ENCODE assay signal across 8 cellular contexts in the genomic region with DNA sequence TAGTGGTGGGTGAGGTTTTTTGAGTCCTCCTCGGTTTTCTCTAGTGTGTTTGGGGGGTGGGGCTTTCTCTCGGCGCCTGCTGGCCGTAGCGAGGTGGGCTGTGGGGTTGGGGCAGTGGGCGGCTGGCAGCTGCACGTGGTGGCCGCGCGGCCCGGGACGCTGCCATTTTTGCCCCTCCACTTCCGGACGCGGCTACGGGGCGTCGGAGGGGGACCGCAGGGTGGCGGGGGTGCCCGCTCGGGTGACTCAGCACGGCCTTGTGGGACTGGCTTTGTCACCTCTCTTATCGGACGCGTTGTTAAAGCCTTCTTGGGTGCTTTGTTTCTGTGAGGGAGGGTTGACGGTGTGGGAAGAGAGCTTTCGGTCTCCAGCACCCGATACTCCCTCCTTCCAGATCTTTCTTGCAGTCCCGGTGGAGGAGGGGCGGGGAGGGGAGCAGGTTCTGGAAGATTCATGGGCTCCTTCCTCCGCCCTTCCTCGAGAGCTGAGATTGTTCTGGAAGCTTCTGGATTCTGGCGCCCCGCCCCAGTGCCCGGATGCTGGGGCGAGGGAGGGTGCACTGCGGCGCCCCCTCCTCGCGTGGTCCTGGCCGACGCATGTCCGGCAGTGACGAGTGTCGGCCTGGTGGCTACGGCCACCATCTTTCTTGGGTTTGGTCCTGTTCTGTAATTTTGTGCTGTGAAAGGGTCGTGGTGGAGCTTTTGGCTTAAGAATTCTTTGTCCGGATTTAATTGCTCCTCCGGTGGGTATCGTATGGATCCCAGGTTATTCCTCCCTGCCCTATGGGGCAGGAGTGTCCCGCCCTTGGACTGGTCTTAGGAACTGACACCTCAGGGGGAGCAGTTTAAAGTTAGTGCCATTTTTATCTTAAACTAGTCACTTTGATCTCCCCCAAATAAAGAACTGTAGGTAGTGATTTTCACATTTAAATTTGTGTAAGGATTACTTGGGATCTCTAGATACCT. TPM values are rescaled to one million over a fixed set of nuclear protein-coding genes. Genes with fewer than 3 reads are reported as not detected.
DNase-seq lines count a peak whose midpoint lies in the region; ATAC-seq and TF ChIP-seq lines count a peak whose summit lies in the region.

No MANE protein-coding gene starts in this region.

- CTCF ChIA-PET in HEK293 (lab: Yijun Ruan, JAX): interaction anchor here (0.7 to 5.6 kb wide), 9 partner anchors 9 to 151 kb away, joined by 3 to 70 read pairs (median 5); a partner anchor contains a TSS
- CTCF ChIA-PET in activated CD8-positive, alpha-beta T cell treated with anti-CD3 and anti-CD28 coated beads for 36 hours (lab: Charles Lee): interaction anchor here (0.8 to 7.3 kb wide), 7 partner anchors 10 to 79 kb away, joined by 3 to 47 read pairs (median 4); a partner anchor contains a TSS

- peaks cover 3% of the 10 kb centered on the region for H3K27me3 Mint-ChIP-seq in activated CD8-positive, alpha-beta T cell treated with anti-CD3 and anti-CD28 coated beads for 36 hours
- no peaks in the 10 kb centered on the region for H3K27me3 Mint-ChIP-seq in memory B cell

- peaks cover 60% of the 10 kb centered on the region for H3K36me3 Mint-ChIP-seq in activated CD8-positive, alpha-beta T cell treated with anti-CD3 and anti-CD28 coated beads for 36 hours (ENCODE audit: low read depth)
- peaks cover 25% of the 10 kb centered on the region for H3K36me3 Mint-ChIP-seq in memory B cell

- H3K27ac ChIP-seq in HEK293 (ENCODE audit: extremely low read depth, low read depth, low read length): peak overlapping the region; percentile 71

- intact Hi-C loops in activated CD8-positive, alpha-beta T cell treated with anti-CD3 and anti-CD28 coated beads for 36 hours (cut with micrococcal nuclease): no loop called here

- no peaks in the 10 kb centered on the region for H3K4me1 ChIP-seq in HEK293 (ENCODE audit: control insufficient read depth, insufficient read depth, low read length)

- peaks cover 27 to 51% of the 10 kb centered on the region in 2 experiments for H3K36me3 ChIP-seq in HEK293 (ENCODE audit: control insufficient read depth in 2 of 2, insufficient read depth in 1 of 2, low read length in 2 of 2)

- no peak; the same call in 1 of the 2 replicates for TF ChIP-seq CTCF in HEK293 (tag by site-specific recombination; IDR thresholded peaks at IDR 0.05)
- no peak for TF ChIP-seq CTCF in activated CD8-positive, alpha-beta T cell treated with anti-CD3 and anti-CD28 coated beads for 36 hours (IDR thresholded peaks at IDR 0.05)

- no peaks in the 10 kb centered on the region for H3K9me3 ChIP-seq in HEK293 (ENCODE audit: control insufficient read depth, insufficient read depth, low read depth, low read length)

- peak overlapping the region; percentile 100 for H3K4me3 Mint-ChIP-seq in activated CD8-positive, alpha-beta T cell treated with anti-CD3 and anti-CD28 coated beads for 36 hours
- peak overlapping the region; percentile 98 for H3K4me3 Mint-ChIP-seq in memory B cell

- peak; percentile 21 for DNase-seq in GF-D8 (lab: John Stamatoyannopoulos, UW)
- peak; percentile 44 to 51 for DNase-seq in NCI-H1930 (lab: John Stamatoyannopoulos, UW)
- peak; percentile 91 for DNase-seq in activated CD8-positive, alpha-beta T cell treated with anti-CD3 and anti-CD28 coated beads for 36 hours
- peak; percentile 87 for DNase-seq in effector CD4-positive, alpha-beta T cell
- DNase-seq in memory B cell (ENCODE audit: low spot score in 2 of 2): peak; percentile 71 to 76
- peak; percentile 76 to 84 (median 80) for DNase-seq in stimulated activated CD4-positive, alpha-beta T cell treated with anti-CD3 and anti-CD28 coated beads, TNF-alpha, amount 100 ng/mL, for 48 hours (ENCODE audit: low read depth in 3 of 3)
- no peak for DNase-seq in NCI-H2107 treated with DMSO at 0.1 percent for 48 hours (lab: John Stamatoyannopoulos, UW; ENCODE audit: unreplicated experiment)

- peak overlapping the region; percentile 66 for H3K4me3 ChIP-seq in HEK293 (ENCODE audit: low read depth, low read length)

- no peaks in the 10 kb centered on the region for H3K9me3 Mint-ChIP-seq in activated CD8-positive, alpha-beta T cell treated with anti-CD3 and anti-CD28 coated beads for 36 hours
- no peaks in the 10 kb centered on the region for H3K9me3 Mint-ChIP-seq in memory B cell

- H3K4me1 Mint-ChIP-seq in activated CD8-positive, alpha-beta T cell treated with anti-CD3 and anti-CD28 coated beads for 36 hours (ENCODE audit: low read depth): peaks cover 44% of the 10 kb centered on the region
- H3K4me1 Mint-ChIP-seq in memory B cell: peaks cover 31% of the 10 kb centered on the region

- ATAC-seq in activated CD8-positive, alpha-beta T cell treated with anti-CD3 and anti-CD28 coated beads for 36 hours: peak; percentile 47
- peak; percentile 50 for ATAC-seq in memory B cell (ENCODE audit: low read depth)

- POLR2A ChIA-PET in HEK293 (lab: Yijun Ruan, JAX): interaction anchor here (0.7 to 5.1 kb wide), 40 partner anchors 8 to 1188 kb away, joined by 3 to 131 read pairs (median 6); a partner anchor contains a TSS
- POLR2A ChIA-PET in activated CD8-positive, alpha-beta T cell treated with anti-CD3 and anti-CD28 coated beads for 36 hours (lab: Charles Lee): interaction anchor here (0.7 to 10.9 kb wide), 38 partner anchors 9 to 1463 kb away, joined by 3 to 486 read pairs (median 5); a partner anchor contains a TSS

- peak overlapping the region; percentile 100 for H3K27ac Mint-ChIP-seq in activated CD8-positive, alpha-beta T cell treated with anti-CD3 and anti-CD28 coated beads for 36 hours
- peak overlapping the region; percentile 99 for H3K27ac Mint-ChIP-seq in memory B cell

TF ChIP-seq in HEK293, 187 proteins besides CTCF, POLR2A, EP300 and RAD21 (continues in another document):
- no peak for TF ChIP-seq ZNF133 (tag by site-specific recombination; IDR thresholded peaks at IDR 0.05)
- TF ChIP-seq EGR2 (tag by site-specific recombination; IDR thresholded peaks at IDR 0.05; ENCODE audit: low read depth): peak; percentile 77
- TF ChIP-seq, protein P1, sequence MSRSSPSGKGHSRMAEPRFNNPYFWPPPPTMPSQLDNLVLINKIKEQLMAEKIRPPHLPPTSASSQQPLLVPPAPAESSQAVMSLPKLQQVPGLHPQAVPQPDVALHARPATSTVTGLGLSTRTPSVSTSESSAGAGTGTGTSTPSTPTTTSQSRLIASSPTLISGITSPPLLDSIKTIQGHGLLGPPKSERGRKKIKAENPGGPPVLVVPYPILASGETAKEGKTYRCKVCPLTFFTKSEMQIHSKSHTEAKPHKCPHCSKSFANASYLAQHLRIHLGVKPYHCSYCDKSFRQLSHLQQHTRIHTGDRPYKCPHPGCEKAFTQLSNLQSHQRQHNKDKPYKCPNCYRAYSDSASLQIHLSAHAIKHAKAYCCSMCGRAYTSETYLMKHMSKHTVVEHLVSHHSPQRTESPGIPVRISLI (tag by site-specific recombination; IDR thresholded peaks at IDR 0.05): no peak
- no peak for TF ChIP-seq BCL11A (tag by site-specific recombination; IDR thresholded peaks at IDR 0.05; ENCODE audit: low read depth)
- no peak for TF ChIP-seq KLF7 (tag by site-specific recombination; IDR thresholded peaks at IDR 0.05; ENCODE audit: borderline replicate concordance)
- TF ChIP-seq, protein P2, sequence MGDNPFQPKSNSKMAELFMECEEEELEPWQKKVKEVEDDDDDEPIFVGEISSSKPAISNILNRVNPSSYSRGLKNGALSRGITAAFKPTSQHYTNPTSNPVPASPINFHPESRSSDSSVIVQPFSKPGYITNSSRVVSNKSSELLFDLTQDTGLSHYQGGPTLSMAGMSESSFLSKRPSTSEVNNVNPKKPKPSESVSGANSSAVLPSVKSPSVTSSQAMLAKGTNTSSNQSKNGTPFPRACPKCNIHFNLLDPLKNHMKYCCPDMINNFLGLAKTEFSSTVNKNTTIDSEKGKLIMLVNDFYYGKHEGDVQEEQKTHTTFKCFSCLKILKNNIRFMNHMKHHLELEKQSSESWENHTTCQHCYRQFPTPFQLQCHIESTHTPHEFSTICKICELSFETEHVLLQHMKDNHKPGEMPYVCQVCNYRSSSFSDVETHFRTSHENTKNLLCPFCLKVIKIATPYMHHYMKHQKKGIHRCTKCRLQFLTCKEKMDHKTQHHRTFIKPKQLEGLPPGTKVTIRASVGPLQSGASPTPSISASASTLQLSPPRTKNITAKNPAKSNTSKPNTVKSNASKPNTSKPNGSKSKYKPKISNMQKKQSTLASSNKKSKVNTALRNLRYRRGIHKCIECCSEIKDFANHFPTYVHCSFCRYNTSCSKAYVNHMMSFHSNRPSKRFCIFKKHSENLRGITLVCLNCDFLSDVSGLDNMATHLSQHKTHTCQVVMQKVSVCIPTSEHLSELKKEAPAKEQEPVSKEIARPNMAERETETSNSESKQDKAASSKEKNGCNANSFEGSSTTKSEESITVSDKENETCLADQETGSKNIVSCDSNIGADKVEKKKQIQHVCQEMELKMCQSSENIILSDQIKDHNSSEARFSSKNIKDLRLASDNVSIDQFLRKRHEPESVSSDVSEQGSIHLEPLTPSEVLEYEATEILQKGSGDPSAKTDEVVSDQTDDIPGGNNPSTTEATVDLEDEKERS (tag by site-specific recombination; IDR thresholded peaks at IDR 0.05): no peak
- no peak for TF ChIP-seq ZNF571 (tag by site-specific recombination; IDR thresholded peaks at IDR 0.05)
- TF ChIP-seq ZNF48 (tag by site-specific recombination; IDR thresholded peaks at IDR 0.05): no peak
- TF ChIP-seq ZNF311 (tag by site-specific recombination; IDR thresholded peaks at IDR 0.05; ENCODE audit: borderline replicate concordance): no peak
- TF ChIP-seq GLI4 (tag by site-specific recombination; IDR thresholded peaks at IDR 0.05): no peak
- TF ChIP-seq ZFP69B (tag by site-specific recombination; IDR thresholded peaks at IDR 0.05): no peak
- TF ChIP-seq, protein P3, sequence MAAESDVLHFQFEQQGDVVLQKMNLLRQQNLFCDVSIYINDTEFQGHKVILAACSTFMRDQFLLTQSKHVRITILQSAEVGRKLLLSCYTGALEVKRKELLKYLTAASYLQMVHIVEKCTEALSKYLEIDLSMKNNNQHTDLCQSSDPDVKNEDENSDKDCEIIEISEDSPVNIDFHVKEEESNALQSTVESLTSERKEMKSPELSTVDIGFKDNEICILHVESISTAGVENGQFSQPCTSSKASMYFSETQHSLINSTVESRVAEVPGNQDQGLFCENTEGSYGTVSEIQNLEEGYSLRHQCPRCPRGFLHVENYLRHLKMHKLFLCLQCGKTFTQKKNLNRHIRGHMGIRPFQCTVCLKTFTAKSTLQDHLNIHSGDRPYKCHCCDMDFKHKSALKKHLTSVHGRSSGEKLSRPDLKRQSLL (tag by site-specific recombination; IDR thresholded peaks at IDR 0.05): 0 out of 2 replicates have a peak, but pooled peaks have one; percentile 16

RNA-seq across cellular contexts. Expression of a gene that starts 0.7 kb away (rescaled TPM):
- 1,000 to 10,000 TPM; 2,124 to 2,130 TPM for total RNA-seq in activated CD8-positive, alpha-beta T cell treated with anti-CD3 and anti-CD28 coated beads for 36 hours

RNA-seq across cellular contexts. Expression of a gene that starts 9.7 kb away (rescaled TPM):
- 10 to 100 TPM; 15.4 to 16.7 TPM for total RNA-seq in activated CD8-positive, alpha-beta T cell treated with anti-CD3 and anti-CD28 coated beads for 36 hours

RNA-seq across cellular contexts. Expression of a gene that starts 17.7 kb away (rescaled TPM):
- total RNA-seq in activated CD8-positive, alpha-beta T cell treated with anti-CD3 and anti-CD28 coated beads for 36 hours: 10 to 100 TPM; 13.3 to 17.9 TPM

RNA-seq across cellular contexts. Expression of a gene that starts 22.6 kb away (rescaled TPM):
- total RNA-seq in activated CD8-positive, alpha-beta T cell treated with anti-CD3 and anti-CD28 coated beads for 36 hours: under 1 TPM in 1 of 2 experiments, not detected in 1; 0.05 TPM

RNA-seq across cellular contexts. Expression of a gene that starts 24.2 kb away (rescaled TPM):
- 10 to 100 TPM; 56.1 to 57.4 TPM for total RNA-seq in activated CD8-positive, alpha-beta T cell treated with anti-CD3 and anti-CD28 coated beads for 36 hours
